In the genomic region with DNA sequence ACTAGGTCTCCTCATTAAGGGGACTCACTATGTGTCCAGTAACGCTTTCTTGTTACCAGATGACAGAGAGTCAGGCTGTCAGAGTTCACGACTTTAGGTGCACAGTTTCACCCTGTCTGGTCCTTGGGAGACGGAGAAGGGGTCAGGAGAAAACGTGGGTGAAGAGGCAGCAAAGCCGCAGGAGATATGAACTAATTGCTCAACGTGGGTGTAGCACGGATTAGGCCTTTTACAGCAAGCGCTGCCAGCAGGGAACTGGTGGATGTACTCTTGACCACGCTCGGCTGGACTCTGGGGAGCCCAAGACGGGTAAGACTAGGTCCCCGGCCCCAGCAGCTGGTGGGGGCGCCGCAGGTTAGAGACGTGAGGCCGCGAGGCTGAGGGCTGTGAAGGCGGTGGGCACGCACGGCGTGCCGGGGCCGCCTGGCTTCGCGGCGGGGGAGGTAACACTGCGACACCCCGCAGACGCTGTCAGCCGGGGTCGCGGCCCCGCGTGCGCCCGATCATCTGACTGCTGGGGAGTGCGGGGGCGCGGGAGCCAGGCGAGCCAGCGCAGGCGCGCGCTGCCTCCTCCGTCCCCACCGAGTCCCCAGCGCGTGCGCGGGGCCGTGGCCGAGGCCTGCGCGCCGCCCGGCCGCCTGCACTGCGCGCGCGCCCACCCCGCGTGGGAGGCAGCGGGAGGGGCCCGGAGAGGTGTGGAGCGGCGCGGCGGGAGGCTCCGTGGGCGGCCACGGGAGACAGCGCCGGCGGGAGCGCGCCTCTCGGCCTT, we compare ENCODE assay signal across 1 cellular context.
TF ChIP-seq lines count a peak whose summit lies in the region.

A gene with protein sequence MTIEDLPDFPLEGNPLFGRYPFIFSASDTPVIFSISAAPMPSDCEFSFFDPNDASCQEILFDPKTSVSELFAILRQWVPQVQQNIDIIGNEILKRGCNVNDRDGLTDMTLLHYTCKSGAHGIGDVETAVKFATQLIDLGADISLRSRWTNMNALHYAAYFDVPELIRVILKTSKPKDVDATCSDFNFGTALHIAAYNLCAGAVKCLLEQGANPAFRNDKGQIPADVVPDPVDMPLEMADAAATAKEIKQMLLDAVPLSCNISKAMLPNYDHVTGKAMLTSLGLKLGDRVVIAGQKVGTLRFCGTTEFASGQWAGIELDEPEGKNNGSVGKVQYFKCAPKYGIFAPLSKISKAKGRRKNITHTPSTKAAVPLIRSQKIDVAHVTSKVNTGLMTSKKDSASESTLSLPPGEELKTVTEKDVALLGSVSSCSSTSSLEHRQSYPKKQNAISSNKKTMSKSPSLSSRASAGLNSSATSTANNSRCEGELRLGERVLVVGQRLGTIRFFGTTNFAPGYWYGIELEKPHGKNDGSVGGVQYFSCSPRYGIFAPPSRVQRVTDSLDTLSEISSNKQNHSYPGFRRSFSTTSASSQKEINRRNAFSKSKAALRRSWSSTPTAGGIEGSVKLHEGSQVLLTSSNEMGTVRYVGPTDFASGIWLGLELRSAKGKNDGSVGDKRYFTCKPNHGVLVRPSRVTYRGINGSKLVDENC (plus strand): TSS at position 575 of the 769 bp plus-strand sequence. CDS start 5,974 bp downstream, outside the sequence.

TF ChIP-seq in SK-N-SH, 30 proteins besides CTCF, POLR2A, EP300 and RAD21 (continued from another document):
- TF ChIP-seq, protein P1, sequence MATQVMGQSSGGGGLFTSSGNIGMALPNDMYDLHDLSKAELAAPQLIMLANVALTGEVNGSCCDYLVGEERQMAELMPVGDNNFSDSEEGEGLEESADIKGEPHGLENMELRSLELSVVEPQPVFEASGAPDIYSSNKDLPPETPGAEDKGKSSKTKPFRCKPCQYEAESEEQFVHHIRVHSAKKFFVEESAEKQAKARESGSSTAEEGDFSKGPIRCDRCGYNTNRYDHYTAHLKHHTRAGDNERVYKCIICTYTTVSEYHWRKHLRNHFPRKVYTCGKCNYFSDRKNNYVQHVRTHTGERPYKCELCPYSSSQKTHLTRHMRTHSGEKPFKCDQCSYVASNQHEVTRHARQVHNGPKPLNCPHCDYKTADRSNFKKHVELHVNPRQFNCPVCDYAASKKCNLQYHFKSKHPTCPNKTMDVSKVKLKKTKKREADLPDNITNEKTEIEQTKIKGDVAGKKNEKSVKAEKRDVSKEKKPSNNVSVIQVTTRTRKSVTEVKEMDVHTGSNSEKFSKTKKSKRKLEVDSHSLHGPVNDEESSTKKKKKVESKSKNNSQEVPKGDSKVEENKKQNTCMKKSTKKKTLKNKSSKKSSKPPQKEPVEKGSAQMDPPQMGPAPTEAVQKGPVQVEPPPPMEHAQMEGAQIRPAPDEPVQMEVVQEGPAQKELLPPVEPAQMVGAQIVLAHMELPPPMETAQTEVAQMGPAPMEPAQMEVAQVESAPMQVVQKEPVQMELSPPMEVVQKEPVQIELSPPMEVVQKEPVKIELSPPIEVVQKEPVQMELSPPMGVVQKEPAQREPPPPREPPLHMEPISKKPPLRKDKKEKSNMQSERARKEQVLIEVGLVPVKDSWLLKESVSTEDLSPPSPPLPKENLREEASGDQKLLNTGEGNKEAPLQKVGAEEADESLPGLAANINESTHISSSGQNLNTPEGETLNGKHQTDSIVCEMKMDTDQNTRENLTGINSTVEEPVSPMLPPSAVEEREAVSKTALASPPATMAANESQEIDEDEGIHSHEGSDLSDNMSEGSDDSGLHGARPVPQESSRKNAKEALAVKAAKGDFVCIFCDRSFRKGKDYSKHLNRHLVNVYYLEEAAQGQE (IDR thresholded peaks at IDR 0.05; ENCODE audit: low read depth, low read length), result no peak
- TF ChIP-seq, protein P2, sequence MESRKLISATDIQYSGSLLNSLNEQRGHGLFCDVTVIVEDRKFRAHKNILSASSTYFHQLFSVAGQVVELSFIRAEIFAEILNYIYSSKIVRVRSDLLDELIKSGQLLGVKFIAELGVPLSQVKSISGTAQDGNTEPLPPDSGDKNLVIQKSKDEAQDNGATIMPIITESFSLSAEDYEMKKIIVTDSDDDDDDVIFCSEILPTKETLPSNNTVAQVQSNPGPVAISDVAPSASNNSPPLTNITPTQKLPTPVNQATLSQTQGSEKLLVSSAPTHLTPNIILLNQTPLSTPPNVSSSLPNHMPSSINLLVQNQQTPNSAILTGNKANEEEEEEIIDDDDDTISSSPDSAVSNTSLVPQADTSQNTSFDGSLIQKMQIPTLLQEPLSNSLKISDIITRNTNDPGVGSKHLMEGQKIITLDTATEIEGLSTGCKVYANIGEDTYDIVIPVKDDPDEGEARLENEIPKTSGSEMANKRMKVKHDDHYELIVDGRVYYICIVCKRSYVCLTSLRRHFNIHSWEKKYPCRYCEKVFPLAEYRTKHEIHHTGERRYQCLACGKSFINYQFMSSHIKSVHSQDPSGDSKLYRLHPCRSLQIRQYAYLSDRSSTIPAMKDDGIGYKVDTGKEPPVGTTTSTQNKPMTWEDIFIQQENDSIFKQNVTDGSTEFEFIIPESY (IDR thresholded peaks at IDR 0.05; ENCODE audit: borderline replicate concordance, low read depth), result no peak
- no peak for TF ChIP-seq POLR2AphosphoS5 (IDR thresholded peaks at IDR 0.05; ENCODE audit: low read depth, low read length)
- TF ChIP-seq GABPA (IDR thresholded peaks at IDR 0.05; ENCODE audit: low read depth), result no peak
- peak; percentile 1 for TF ChIP-seq CHD2 (IDR thresholded peaks at IDR 0.05; ENCODE audit: low read length, partially characterized antibody)
- peak; percentile 54 for TF ChIP-seq MXI1 (IDR thresholded peaks at IDR 0.05; ENCODE audit: low read depth, low read length)
- TF ChIP-seq, protein P3, sequence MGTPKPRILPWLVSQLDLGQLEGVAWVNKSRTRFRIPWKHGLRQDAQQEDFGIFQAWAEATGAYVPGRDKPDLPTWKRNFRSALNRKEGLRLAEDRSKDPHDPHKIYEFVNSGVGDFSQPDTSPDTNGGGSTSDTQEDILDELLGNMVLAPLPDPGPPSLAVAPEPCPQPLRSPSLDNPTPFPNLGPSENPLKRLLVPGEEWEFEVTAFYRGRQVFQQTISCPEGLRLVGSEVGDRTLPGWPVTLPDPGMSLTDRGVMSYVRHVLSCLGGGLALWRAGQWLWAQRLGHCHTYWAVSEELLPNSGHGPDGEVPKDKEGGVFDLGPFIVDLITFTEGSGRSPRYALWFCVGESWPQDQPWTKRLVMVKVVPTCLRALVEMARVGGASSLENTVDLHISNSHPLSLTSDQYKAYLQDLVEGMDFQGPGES (IDR thresholded peaks at IDR 0.05; ENCODE audit: low read depth, low read length), result no peak
- TF ChIP-seq, protein P4, sequence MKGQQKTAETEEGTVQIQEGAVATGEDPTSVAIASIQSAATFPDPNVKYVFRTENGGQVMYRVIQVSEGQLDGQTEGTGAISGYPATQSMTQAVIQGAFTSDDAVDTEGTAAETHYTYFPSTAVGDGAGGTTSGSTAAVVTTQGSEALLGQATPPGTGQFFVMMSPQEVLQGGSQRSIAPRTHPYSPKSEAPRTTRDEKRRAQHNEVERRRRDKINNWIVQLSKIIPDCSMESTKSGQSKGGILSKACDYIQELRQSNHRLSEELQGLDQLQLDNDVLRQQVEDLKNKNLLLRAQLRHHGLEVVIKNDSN (IDR thresholded peaks at IDR 0.05; ENCODE audit: borderline replicate concordance, low read depth), result peak; percentile 11; the same call in 1 of the 2 replicates
- no peak; the same call in 1 of the 2 replicates for TF ChIP-seq SMC3 (IDR thresholded peaks at IDR 0.05; ENCODE audit: low read depth, low read length)
- TF ChIP-seq TCF12 (IDR thresholded peaks at IDR 0.05), result no peak
- 0 out of 2 replicates have a peak, but pooled peaks have one; percentile 11 for TF ChIP-seq SIN3A (IDR thresholded peaks at IDR 0.05; ENCODE audit: borderline replicate concordance, low read depth, low read length)
- no peak for TF ChIP-seq RFX5 (IDR thresholded peaks at IDR 0.05; ENCODE audit: low read length)
- TF ChIP-seq FOXM1 (IDR thresholded peaks at IDR 0.05; ENCODE audit: low read depth), result no peak
- TF ChIP-seq MEF2A (IDR thresholded peaks at IDR 0.05; ENCODE audit: borderline replicate concordance, low read depth), result no peak
- TF ChIP-seq, protein P5, sequence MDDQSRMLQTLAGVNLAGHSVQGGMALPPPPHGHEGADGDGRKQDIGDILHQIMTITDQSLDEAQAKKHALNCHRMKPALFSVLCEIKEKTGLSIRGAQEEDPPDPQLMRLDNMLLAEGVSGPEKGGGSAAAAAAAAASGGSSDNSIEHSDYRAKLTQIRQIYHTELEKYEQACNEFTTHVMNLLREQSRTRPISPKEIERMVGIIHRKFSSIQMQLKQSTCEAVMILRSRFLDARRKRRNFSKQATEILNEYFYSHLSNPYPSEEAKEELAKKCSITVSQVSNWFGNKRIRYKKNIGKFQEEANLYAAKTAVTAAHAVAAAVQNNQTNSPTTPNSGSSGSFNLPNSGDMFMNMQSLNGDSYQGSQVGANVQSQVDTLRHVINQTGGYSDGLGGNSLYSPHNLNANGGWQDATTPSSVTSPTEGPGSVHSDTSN (IDR thresholded peaks at IDR 0.05), result no peak
- TF ChIP-seq TAF1 (IDR thresholded peaks at IDR 0.05; ENCODE audit: borderline replicate concordance, low read depth, low read length), result no peak
- no peak for TF ChIP-seq EZH2phosphoT487 (IDR thresholded peaks at IDR 0.05; ENCODE audit: borderline replicate concordance, low read depth)
- no peak for TF ChIP-seq RXRA (IDR thresholded peaks at IDR 0.05; ENCODE audit: borderline replicate concordance, low read depth)
